Comparison of ENCODE assay signal across 8 cellular contexts in the genomic region with DNA sequence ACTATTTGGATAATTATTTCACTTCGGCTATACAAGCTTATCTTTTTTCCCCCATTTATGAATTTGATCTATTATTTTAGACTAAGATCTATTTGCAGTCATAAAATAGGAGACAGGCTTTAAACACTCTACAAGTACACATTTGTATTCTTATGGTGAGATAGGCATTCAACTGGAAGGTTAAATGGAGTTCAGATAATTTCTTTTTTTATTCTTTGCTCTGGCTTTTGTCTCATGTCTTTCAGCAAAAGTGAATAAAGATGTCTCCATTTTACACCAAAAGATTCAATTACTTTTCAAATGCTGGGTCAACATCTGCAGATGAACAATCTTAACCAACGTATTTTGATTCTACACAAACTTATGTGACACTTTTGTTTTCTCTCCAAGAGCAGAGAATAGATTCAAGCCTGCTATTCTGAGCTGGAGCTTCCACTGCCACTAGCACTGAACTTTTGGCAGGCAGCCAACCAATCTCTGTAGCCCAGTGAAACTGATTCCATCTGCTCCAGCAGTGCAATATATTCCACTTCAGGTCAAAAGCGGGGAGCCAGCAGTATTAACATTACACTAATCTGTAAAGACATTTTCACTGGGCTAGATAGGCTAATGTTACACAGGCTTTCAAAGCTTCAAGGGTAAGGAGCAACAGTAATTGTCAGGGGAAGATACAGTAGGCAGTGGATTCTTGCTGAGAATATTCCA.
A peak's percentile ranks its signal among the peaks of the same experiment; 100 is the strongest.
DNase-seq lines count a peak whose midpoint lies in the region; ATAC-seq, FAIRE-seq and TF ChIP-seq lines count a peak whose summit lies in the region.

No MANE protein-coding gene starts in this region.

- no peak for FAIRE-seq in RCC 7860 (lab: Jason Lieb, UNC)

- peaks cover 6% of the 10 kb centered on the region for H3K27me3 Mint-ChIP-seq in progenitor cell of endocrine pancreas

- no peak for ATAC-seq in HG03196 (IDR thresholded peaks at IDR 0.05; ENCODE audit: unreplicated experiment)

- DNase-seq in AG08396 (ENCODE audit: low spot score) = peak; percentile 36
- DNase-seq in NCI-H1105 treated with DMSO at 0.1 percent for 48 hours (lab: John Stamatoyannopoulos, UW) = peak; percentile 78
- DNase-seq in amygdala (lab: John Stamatoyannopoulos, UW) = peak in 52 of 56 donors; percentile 3 to 87 (median 46)
- DNase-seq in hippocampal formation (lab: John Stamatoyannopoulos, UW) = peak; percentile 57 to 59
- DNase-seq in substantia nigra (lab: John Stamatoyannopoulos, UW) = peak in 43 of 49 donors; percentile 6 to 98 (median 65)
- DNase-seq in progenitor cell of endocrine pancreas (ENCODE audit: low spot score, unreplicated experiment) = no peak
- DNase-seq in RCC 7860 (ENCODE audit: low spot score) = no peak

- no peak overlapping the region for H3K27ac Mint-ChIP-seq in progenitor cell of endocrine pancreas

- no peaks in the 10 kb centered on the region for H3K9me3 Mint-ChIP-seq in progenitor cell of endocrine pancreas (ENCODE audit: low read depth)

- H3K27ac ChIP-seq in substantia nigra (ENCODE audit: low read depth, low read length, poor library complexity, severe bottlenecking) = no peak overlapping the region

- TF ChIP-seq CTCF in progenitor cell of endocrine pancreas (IDR thresholded peaks at IDR 0.05; ENCODE audit: unreplicated experiment) = no peak

- peaks cover 49% of the 10 kb centered on the region for H3K4me1 Mint-ChIP-seq in progenitor cell of endocrine pancreas (ENCODE audit: low read depth)

- H3K36me3 Mint-ChIP-seq in progenitor cell of endocrine pancreas (ENCODE audit: insufficient read depth) = no peaks in the 10 kb centered on the region

- no peak overlapping the region for H3K4me3 Mint-ChIP-seq in progenitor cell of endocrine pancreas (ENCODE audit: low read depth)

Comparison
In these comparisons a context has a peak if more than half of its experiments do, and no peak if none do; other contexts are left out.
1. DNase-seq: peak in AG08396 (single experiment), NCI-H1105 treated with DMSO at 0.1 percent for 48 hours (single experiment), amygdala (52 of 56), hippocampal formation (2 of 2) and substantia nigra (43 of 49); none in progenitor cell of endocrine pancreas (single experiment) and RCC 7860 (single experiment).